9 cellular contexts compared by ENCODE assay signal in genomic region chr5:6525910-6526309, GRCh38.
A peak's percentile ranks its signal among the peaks of the same experiment; 100 is the strongest.
DNase-seq lines count a peak whose midpoint lies in the region; ATAC-seq and TF ChIP-seq lines count a peak whose summit lies in the region.
"Had no signal": no experiment of that assay in that cellular context is flagged by ENCODE, and none has a peak within 500 bp of the region (broad histone marks: within the 10 kb centered on the region; RNA-seq: fewer than 3 reads in every experiment).

No MANE protein-coding gene starts in this region.

- no peak overlapping the region for H3K27ac ChIP-seq in HEK293 (ENCODE audit: extremely low read depth, low read depth, low read length)
- no peak overlapping the region for H3K27ac ChIP-seq in Karpas-422 (ENCODE audit: low read length)

- no peak for ATAC-seq in HG02763 (IDR thresholded peaks at IDR 0.05; ENCODE audit: unreplicated experiment)

- no peaks in the 10 kb centered on the region for H3K9me3 Mint-ChIP-seq in activated CD4-positive, alpha-beta T cell treated with anti-CD3 and anti-CD28 coated beads, Interleukin-2, amount 10 ng/mL, durations not matched to agents 24 days and 14 days
- H3K9me3 Mint-ChIP-seq: dendritic cell treated with granulocyte-macrophage colony-stimulating factor and Interleukin-4, amounts not matched to agents 40 ng/mL and 50 ng/mL, for 4 days had no signal

- no peaks in the 10 kb centered on the region for H3K9me2 ChIP-seq in Karpas-422 (replicated peaks; ENCODE audit: insufficient read depth, low read length)

- peaks cover 2% of the 10 kb centered on the region for H3K27me3 Mint-ChIP-seq in activated CD4-positive, alpha-beta T cell treated with anti-CD3 and anti-CD28 coated beads, Interleukin-2, amount 10 ng/mL, durations not matched to agents 24 days and 14 days
- H3K27me3 Mint-ChIP-seq: dendritic cell treated with granulocyte-macrophage colony-stimulating factor and Interleukin-4, amounts not matched to agents 40 ng/mL and 50 ng/mL, for 4 days had no signal

- H4K20me1 ChIP-seq in Karpas-422 (ENCODE audit: insufficient read depth, low read depth, low read length), result no peaks in the 10 kb centered on the region

- H3K79me2 ChIP-seq in Karpas-422 (ENCODE audit: low read length), result no peaks in the 10 kb centered on the region

- TF ChIP-seq CTCF in BJ (IDR thresholded peaks at IDR 0.05; ENCODE audit: insufficient read depth, low read depth, low read length), result peak; percentile 28; the same call in 1 of the 2 replicates
- TF ChIP-seq CTCF in HEK293 (tag by site-specific recombination; IDR thresholded peaks at IDR 0.05), result no peak

- CTCF ChIA-PET in BJ (lab: Yijun Ruan, JAX) (no interaction called here), HEK293 (lab: Yijun Ruan, JAX) (interaction anchor here (0.6 to 1.5 kb wide), 10 partner anchors 8 to 688 kb away, joined by 3 to 6 read pairs (median 3); no protein-coding TSS in a partner anchor)

- H3K9ac ChIP-seq in Karpas-422 (ENCODE audit: low read length), result no peak overlapping the region

- H3K4me1 Mint-ChIP-seq in activated CD4-positive, alpha-beta T cell treated with anti-CD3 and anti-CD28 coated beads, Interleukin-2, amount 10 ng/mL, durations not matched to agents 24 days and 14 days, result no peaks in the 10 kb centered on the region

- intact Hi-C loops in activated CD4-positive, alpha-beta T cell treated with anti-CD3 and anti-CD28 coated beads, Interleukin-2, amount 10 ng/mL, durations not matched to agents 24 days and 14 days (cut with micrococcal nuclease), result no loop called here

- no peak overlapping the region for H3K4me2 ChIP-seq in Karpas-422 (ENCODE audit: low read depth, low read length, poor library complexity, severe bottlenecking)

- no peak overlapping the region for H3K27ac Mint-ChIP-seq in activated CD4-positive, alpha-beta T cell treated with anti-CD3 and anti-CD28 coated beads, Interleukin-2, amount 10 ng/mL, durations not matched to agents 24 days and 14 days
- H3K27ac Mint-ChIP-seq: dendritic cell treated with granulocyte-macrophage colony-stimulating factor and Interleukin-4, amounts not matched to agents 40 ng/mL and 50 ng/mL, for 4 days had no signal

- H3K4me1 ChIP-seq in HEK293 (ENCODE audit: control insufficient read depth, insufficient read depth, low read length), result no peaks in the 10 kb centered on the region
- no peaks in the 10 kb centered on the region for H3K4me1 ChIP-seq in Karpas-422 (ENCODE audit: low read length)

- H3K4me3 Mint-ChIP-seq in activated CD4-positive, alpha-beta T cell treated with anti-CD3 and anti-CD28 coated beads, Interleukin-2, amount 10 ng/mL, durations not matched to agents 24 days and 14 days, result no peak overlapping the region
- H3K4me3 Mint-ChIP-seq: dendritic cell treated with granulocyte-macrophage colony-stimulating factor and Interleukin-4, amounts not matched to agents 40 ng/mL and 50 ng/mL, for 4 days had no signal

- no peaks in the 10 kb centered on the region for H3K36me3 ChIP-seq in BJ (ENCODE audit: control insufficient read depth, insufficient read depth, low read length)
- no peaks in the 10 kb centered on the region for H3K36me3 ChIP-seq in HEK293 (ENCODE audit: control insufficient read depth in 2 of 2, insufficient read depth in 1 of 2, low read length in 2 of 2)
- H3K36me3 ChIP-seq in Karpas-422 (ENCODE audit: insufficient read depth, low read length), result no peaks in the 10 kb centered on the region

- H3K4me3 ChIP-seq in BJ (ENCODE audit: low read depth, low read length) (no peak overlapping the region), HEK293 (ENCODE audit: low read depth, low read length) (no peak overlapping the region), Karpas-422 (ENCODE audit: low read length) (no peak overlapping the region)

- POLR2A ChIA-PET in BJ (lab: Charles Lee), result no interaction called here
- POLR2A ChIA-PET in HEK293 (lab: Yijun Ruan, JAX), result no interaction called here

- H3K9me3 ChIP-seq in HEK293 (ENCODE audit: control insufficient read depth, insufficient read depth, low read depth, low read length) (no peaks in the 10 kb centered on the region), Karpas-422 (ENCODE audit: low read length) (no peaks in the 10 kb centered on the region)

- H3K36me3 Mint-ChIP-seq in activated CD4-positive, alpha-beta T cell treated with anti-CD3 and anti-CD28 coated beads, Interleukin-2, amount 10 ng/mL, durations not matched to agents 24 days and 14 days (ENCODE audit: low read depth), result no peaks in the 10 kb centered on the region

- H2AFZ ChIP-seq in Karpas-422 (ENCODE audit: low read length), result no peak overlapping the region

- H3K27me3 ChIP-seq in BJ (ENCODE audit: control insufficient read depth, insufficient read depth, low read length) (no peaks in the 10 kb centered on the region), Karpas-422 (ENCODE audit: low read length) (no peaks in the 10 kb centered on the region)

- DNase-seq in BJ (ENCODE audit: low read depth) (no peak), SHP77 (lab: John Stamatoyannopoulos, UW) (peak; percentile 57 to 64), iPS-NIHi11 (ENCODE audit: low spot score) (peak; percentile 79), inferior parietal cortex (ENCODE audit: extremely low spot score) (no peak), Karpas-422 (no peak)
- no peak for DNase-seq in activated CD4-positive, alpha-beta T cell treated with anti-CD3 and anti-CD28 coated beads, Interleukin-2, amount 10 ng/mL, durations not matched to agents 24 days and 14 days

TF ChIP-seq in HEK293, 187 proteins besides CTCF, POLR2A, EP300 and RAD21 (continues in another document):
- no peak for TF ChIP-seq ZSCAN16 (tag by site-specific recombination; IDR thresholded peaks at IDR 0.05)
- 0 out of 2 replicates have a peak, but pooled peaks have one; percentile 20 for TF ChIP-seq PRDM10 (tag by site-specific recombination; IDR thresholded peaks at IDR 0.05)
- TF ChIP-seq ZNF449 (tag by site-specific recombination; IDR thresholded peaks at IDR 0.05), result no peak
- no peak for TF ChIP-seq EGR2 (tag by site-specific recombination; IDR thresholded peaks at IDR 0.05; ENCODE audit: low read depth)
- TF ChIP-seq ZNF600 (tag by site-specific recombination; IDR thresholded peaks at IDR 0.05), result no peak
- no peak for TF ChIP-seq ZNF792 (tag by site-specific recombination; IDR thresholded peaks at IDR 0.05)
- TF ChIP-seq ZNF423 (tag by site-specific recombination; IDR thresholded peaks at IDR 0.05), result no peak
- no peak for TF ChIP-seq ZNF610 (tag by site-specific recombination; IDR thresholded peaks at IDR 0.05; ENCODE audit: borderline replicate concordance)
- TF ChIP-seq ZNF324 (tag by site-specific recombination; IDR thresholded peaks at IDR 0.05), result no peak
- peak; percentile 83 for TF ChIP-seq ZNF654 (tag by site-specific recombination; IDR thresholded peaks at IDR 0.05; ENCODE audit: low read depth)
- TF ChIP-seq ZNF114 (tag by site-specific recombination; IDR thresholded peaks at IDR 0.05), result no peak
- no peak for TF ChIP-seq ZNF777 (tag by site-specific recombination; IDR thresholded peaks at IDR 0.05; ENCODE audit: borderline replicate concordance)
- TF ChIP-seq, protein P1, sequence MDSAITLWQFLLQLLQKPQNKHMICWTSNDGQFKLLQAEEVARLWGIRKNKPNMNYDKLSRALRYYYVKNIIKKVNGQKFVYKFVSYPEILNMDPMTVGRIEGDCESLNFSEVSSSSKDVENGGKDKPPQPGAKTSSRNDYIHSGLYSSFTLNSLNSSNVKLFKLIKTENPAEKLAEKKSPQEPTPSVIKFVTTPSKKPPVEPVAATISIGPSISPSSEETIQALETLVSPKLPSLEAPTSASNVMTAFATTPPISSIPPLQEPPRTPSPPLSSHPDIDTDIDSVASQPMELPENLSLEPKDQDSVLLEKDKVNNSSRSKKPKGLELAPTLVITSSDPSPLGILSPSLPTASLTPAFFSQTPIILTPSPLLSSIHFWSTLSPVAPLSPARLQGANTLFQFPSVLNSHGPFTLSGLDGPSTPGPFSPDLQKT (IDR thresholded peaks at IDR 0.05; ENCODE audit: borderline replicate concordance, low read depth, low read length), result no peak

Comparison
In these comparisons a context has a peak if more than half of its experiments do, and no peak if none do; other contexts are left out.
1. DNase-seq: peak in SHP77 (2 of 2) and iPS-NIHi11 (single experiment); none in BJ (single experiment), inferior parietal cortex (single experiment), activated CD4-positive, alpha-beta T cell treated with anti-CD3 and anti-CD28 coated beads, Interleukin-2, amount 10 ng/mL, durations not matched to agents 24 days and 14 days (single experiment) and Karpas-422 (single experiment).